ENCODE assay signal across 9 cellular contexts in genomic region chr5:177607452-177608192, GRCh38. TPM values are rescaled to one million over a fixed set of nuclear protein-coding genes. Genes with fewer than 3 reads are reported as not detected.
DNase-seq lines count a peak whose midpoint lies in the region; ATAC-seq and TF ChIP-seq lines count a peak whose summit lies in the region.
"Had no signal": no experiment of that assay in that cellular context is flagged by ENCODE, and none has a peak within 500 bp of the region (broad histone marks: within the 10 kb centered on the region; RNA-seq: fewer than 3 reads in every experiment).

No MANE protein-coding gene starts in this region.

- TF ChIP-seq CTCF in LNCaP clone FGC (IDR thresholded peaks at IDR 0.05; ENCODE audit: control insufficient read depth, extremely low read depth, insufficient read depth) (peak; percentile 99), fibroblast of villous mesenchyme (IDR thresholded peaks at IDR 0.05; ENCODE audit: insufficient read depth, low read depth, low read length) (peak; percentile 92), upper lobe of left lung (IDR thresholded peaks at IDR 0.05) (peak; percentile 65 to 92 (median 84))

- peak; percentile 78 for DNase-seq in Right ventricle myocardium inferior (ENCODE audit: missing footprints)
- no peak for DNase-seq in cardiac septum (ENCODE audit: low spot score)
- peak; percentile 52 for DNase-seq in LNCaP clone FGC (ENCODE audit: low read depth)
- DNase-seq in RPMI8226: peak; percentile 72
- peak; percentile 84 for DNase-seq in fibroblast of villous mesenchyme (ENCODE audit: low read depth)
- DNase-seq in nucleus accumbens (lab: John Stamatoyannopoulos, UW): peak in 47 of 56 donors; percentile 11 to 85 (median 48)
- peak; percentile 76 to 89 for DNase-seq in upper lobe of left lung

- TF ChIP-seq POLR2A in upper lobe of left lung (IDR thresholded peaks at IDR 0.05): no peak

- no peak for TF ChIP-seq EP300 in upper lobe of left lung (IDR thresholded peaks at IDR 0.05)

- H3K4me1 Mint-ChIP-seq in activated T-helper 17 cell treated with anti-CD3 and anti-CD28 coated beads, Interleukin-2, amount 50 U/mL, for 72 hours: peaks cover 15% of the 10 kb centered on the region

- H3K4me3 Mint-ChIP-seq in activated T-helper 17 cell treated with anti-CD3 and anti-CD28 coated beads, Interleukin-2, amount 50 U/mL, for 72 hours: no peak overlapping the region

- intact Hi-C loops in Right ventricle myocardium inferior (cut with DNase I): no loop called here
- intact Hi-C loops in cardiac septum (cut with DNase I): no loop called here

- ATAC-seq in Right ventricle myocardium inferior (peak; percentile 86), upper lobe of left lung (ENCODE audit: low FRiP score in 2 of 2) (peak; percentile 83 to 86)
- peak; percentile 89 for ATAC-seq in activated T-helper 17 cell treated with anti-CD3 and anti-CD28 coated beads, Interleukin-2, amount 50 U/mL, for 72 hours (replicated peaks)

- H3K4me3 ChIP-seq in LNCaP clone FGC (ENCODE audit: low read depth, low read length) (no peak overlapping the region), fibroblast of villous mesenchyme (ENCODE audit: low read depth, low read length) (no peak overlapping the region), upper lobe of left lung (no peak overlapping the region)
- H3K4me3 ChIP-seq: skin epidermis had no signal

- no peaks in the 10 kb centered on the region for H3K9me3 ChIP-seq in upper lobe of left lung

- peaks cover 0 to 22% (median 6%) of the 10 kb centered on the region in 4 donors for H3K36me3 ChIP-seq in upper lobe of left lung

- no peaks in the 10 kb centered on the region for H3K9me3 Mint-ChIP-seq in activated T-helper 17 cell treated with anti-CD3 and anti-CD28 coated beads, Interleukin-2, amount 50 U/mL, for 72 hours

- H3K27me3 ChIP-seq in upper lobe of left lung: no peaks in the 10 kb centered on the region

- peaks cover 5 to 9% (median 5%) of the 10 kb centered on the region in 4 donors for H3K4me1 ChIP-seq in upper lobe of left lung

- H3K36me3 Mint-ChIP-seq in activated T-helper 17 cell treated with anti-CD3 and anti-CD28 coated beads, Interleukin-2, amount 50 U/mL, for 72 hours (ENCODE audit: low read depth): no peaks in the 10 kb centered on the region

- H3K27ac ChIP-seq in upper lobe of left lung: no peak overlapping the region
- H3K27ac ChIP-seq: skin epidermis had no signal

- WGBS in upper lobe of left lung, 2 donors: 14 to 27% methylated on average over 11 to 14 of the region's 15 CpGs

- no peak overlapping the region for H3K27ac Mint-ChIP-seq in activated T-helper 17 cell treated with anti-CD3 and anti-CD28 coated beads, Interleukin-2, amount 50 U/mL, for 72 hours

- H3K27me3 Mint-ChIP-seq in activated T-helper 17 cell treated with anti-CD3 and anti-CD28 coated beads, Interleukin-2, amount 50 U/mL, for 72 hours: no peaks in the 10 kb centered on the region

RNA-seq across cellular contexts. Expression of gene B4GALT7, which starts 7.7 kb away (rescaled TPM):
- total RNA-seq in Right ventricle myocardium inferior (13.2 TPM), cardiac septum (16.1 TPM), fibroblast of villous mesenchyme (30.3 and 30.7 TPM in 2 replicates), upper lobe of left lung (10 to 100 TPM; 17.2 to 30.4 (median 23.0) TPM)
- total RNA-seq in activated T-helper 17 cell treated with anti-CD3 and anti-CD28 coated beads, Interleukin-2, amount 50 U/mL, for 72 hours: 10 to 100 TPM; 11.6 to 14.3 TPM

RNA-seq across cellular contexts. Expression of gene TMED9, which starts 15.6 kb away (rescaled TPM):
- total RNA-seq in Right ventricle myocardium inferior (75.3 TPM), cardiac septum (94.9 TPM), fibroblast of villous mesenchyme (113 and 130 TPM in 2 replicates), upper lobe of left lung (100 to 1,000 TPM in 3 of 6 donors, 10 to 100 TPM in 3; 28.3 to 187 (median 110) TPM)
- 100 to 1,000 TPM in 1 of 2 donors, 10 to 100 TPM in 1; 97.7 to 118 TPM for total RNA-seq in activated T-helper 17 cell treated with anti-CD3 and anti-CD28 coated beads, Interleukin-2, amount 50 U/mL, for 72 hours

RNA-seq across cellular contexts. Expression of gene FAM193B, which starts 53.3 kb away (rescaled TPM):
- 29.5 TPM for total RNA-seq in Right ventricle myocardium inferior
- total RNA-seq in cardiac septum: 25.4 TPM
- total RNA-seq in activated T-helper 17 cell treated with anti-CD3 and anti-CD28 coated beads, Interleukin-2, amount 50 U/mL, for 72 hours: 10 to 100 TPM; 67.5 to 72.3 TPM
- total RNA-seq in fibroblast of villous mesenchyme: 26.3 and 29.6 TPM in 2 replicates
- 100 to 1,000 TPM in 2 of 6 donors, 10 to 100 TPM in 4; 45.1 to 421 (median 91.4) TPM for total RNA-seq in upper lobe of left lung
